In the genomic region with DNA sequence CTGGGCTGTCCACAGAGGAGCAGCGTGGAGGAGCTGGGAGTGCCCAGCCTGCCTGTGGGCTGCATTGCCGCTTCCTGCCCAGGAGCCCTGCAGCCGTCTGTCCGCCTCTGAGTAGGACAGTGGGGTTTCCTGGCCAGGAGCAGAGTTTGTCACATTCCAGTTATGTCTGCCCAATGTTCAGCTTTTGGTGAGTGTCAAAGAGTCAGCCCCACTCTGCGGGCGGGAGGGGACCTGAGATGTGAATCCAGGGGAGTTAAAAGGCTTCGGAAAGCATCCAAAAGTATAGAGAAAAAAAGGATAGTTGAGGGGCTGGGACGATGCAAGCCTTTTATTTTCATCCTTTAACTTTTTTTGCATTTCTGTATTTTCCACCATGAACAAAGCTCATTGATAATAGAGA, we compare ENCODE assay signal across 16 cellular contexts. TPM values are rescaled to one million over a fixed set of nuclear protein-coding genes. Genes with fewer than 3 reads are reported as not detected.
"Had no signal": no experiment of that assay in that cellular context is flagged by ENCODE, and none has a peak within 500 bp of the region (broad histone marks: within the 10 kb centered on the region; RNA-seq: fewer than 3 reads in every experiment).

No MANE protein-coding gene starts in this region.

- H3K27ac ChIP-seq: coronary artery, gastrocnemius medialis, lower lobe of right lung, psoas muscle, upper lobe of right lung had no signal

- H3K36me3 Mint-ChIP-seq: naive thymus-derived CD8-positive, alpha-beta T cell had no signal

- DNase-seq: activated CD4-positive, alpha-beta T cell treated with anti-CD3 and anti-CD28 coated beads for 36 hours; activated naive CD4-positive, alpha-beta T cell treated with anti-CD3 and anti-CD28 coated beads for 36 hours; effector CD8-positive, alpha-beta T cell; gastrocnemius medialis; lower lobe of right lung; mucosa of descending colon; naive thymus-derived CD8-positive, alpha-beta T cell; psoas muscle; stimulated activated CD4-positive, alpha-beta T cell treated with anti-CD3 and anti-CD28 coated beads, Interleukin-2, amount 100 ng/mL, for 24 hours; stimulated activated naive CD4-positive, alpha-beta T cell; T-helper 9 cell; upper lobe of right lung had no signal

- H3K4me3 ChIP-seq: coronary artery, gastrocnemius medialis, lower lobe of right lung, mucosa of descending colon, psoas muscle, upper lobe of right lung had no signal

- H3K9me3 ChIP-seq: gastrocnemius medialis, lower lobe of right lung, mucosa of descending colon, psoas muscle, upper lobe of right lung had no signal

- H3K9me3 Mint-ChIP-seq: activated naive CD4-positive, alpha-beta T cell treated with anti-CD3 and anti-CD28 coated beads for 36 hours; naive thymus-derived CD8-positive, alpha-beta T cell had no signal

- H3K4me3 Mint-ChIP-seq: activated CD4-positive, alpha-beta T cell treated with anti-CD3 and anti-CD28 coated beads for 36 hours; activated naive CD4-positive, alpha-beta T cell treated with anti-CD3 and anti-CD28 coated beads for 36 hours had no signal

- H3K27ac Mint-ChIP-seq: activated CD4-positive, alpha-beta T cell treated with anti-CD3 and anti-CD28 coated beads for 36 hours; activated naive CD4-positive, alpha-beta T cell treated with anti-CD3 and anti-CD28 coated beads for 36 hours; naive thymus-derived CD8-positive, alpha-beta T cell had no signal

- H3K36me3 ChIP-seq: gastrocnemius medialis, lower lobe of right lung, upper lobe of right lung had no signal

- ATAC-seq: activated CD4-positive, alpha-beta T cell treated with anti-CD3 and anti-CD28 coated beads for 36 hours; gastrocnemius medialis; lower lobe of right lung; mucosa of descending colon; naive thymus-derived CD8-positive, alpha-beta T cell; psoas muscle; sciatic nerve; upper lobe of right lung had no signal

- FAIRE-seq: astrocyte had no signal

RNA-seq across cellular contexts. Expression of a gene that starts 7.2 kb away (rescaled TPM):
- total RNA-seq: activated CD4-positive, alpha-beta T cell treated with anti-CD3 and anti-CD28 coated beads for 36 hours; activated naive CD4-positive, alpha-beta T cell treated with anti-CD3 and anti-CD28 coated beads for 36 hours; astrocyte; gastrocnemius medialis; naive thymus-derived CD8-positive, alpha-beta T cell; osteoblast had no signal
- polyA plus RNA-seq: naive thymus-derived CD8-positive, alpha-beta T cell had no signal

RNA-seq across cellular contexts. Expression of a gene that starts 55.6 kb away (rescaled TPM):
- total RNA-seq: activated CD4-positive, alpha-beta T cell treated with anti-CD3 and anti-CD28 coated beads for 36 hours; activated naive CD4-positive, alpha-beta T cell treated with anti-CD3 and anti-CD28 coated beads for 36 hours; gastrocnemius medialis; naive thymus-derived CD8-positive, alpha-beta T cell; osteoblast; psoas muscle; sciatic nerve had no signal
- polyA plus RNA-seq: naive thymus-derived CD8-positive, alpha-beta T cell had no signal
